24 cellular contexts compared by ENCODE assay signal in the genomic region with DNA sequence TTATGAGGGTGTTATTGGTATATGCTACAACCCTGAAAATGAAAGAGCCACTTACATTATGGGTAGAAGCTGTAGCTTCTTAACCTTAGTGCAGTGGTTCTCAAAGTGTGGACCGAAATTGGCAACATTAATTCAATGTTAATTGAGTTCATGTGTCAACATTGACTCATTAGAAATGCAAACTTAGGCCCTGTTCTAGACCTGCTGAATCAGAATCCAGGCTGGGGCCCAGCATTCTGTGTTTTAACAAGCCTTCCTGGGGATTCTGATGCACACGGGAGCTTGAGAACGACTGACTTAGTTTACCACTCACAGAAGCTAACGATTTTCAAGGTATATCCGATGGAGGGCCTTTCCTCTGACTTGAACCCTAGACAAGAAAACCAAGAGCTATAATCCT. TPM values are rescaled to one million over a fixed set of nuclear protein-coding genes. Genes with fewer than 3 reads are reported as not detected.
DNase-seq lines count a peak whose midpoint lies in the region; ATAC-seq and TF ChIP-seq lines count a peak whose summit lies in the region.
"Had no signal": no experiment of that assay in that cellular context is flagged by ENCODE, and none has a peak within 500 bp of the region (broad histone marks: within the 10 kb centered on the region; RNA-seq: fewer than 3 reads in every experiment).

No MANE protein-coding gene starts in this region.

- H3K9me3 Mint-ChIP-seq in CD14-positive monocyte = peaks cover 0 to 9% (median 0%) of the 10 kb centered on the region in 7 donors

- no peaks in the 10 kb centered on the region for H3K4me1 Mint-ChIP-seq in CD14-positive monocyte
- H3K4me1 Mint-ChIP-seq: IgD-negative memory B cell had no signal

- no peak for TF ChIP-seq POLR2A in gastrocnemius medialis (IDR thresholded peaks at IDR 0.05)

- H3K4me3 ChIP-seq in right cardiac atrium (ENCODE audit: low read length) (no peak overlapping the region), epithelial cell of esophagus (ENCODE audit: low read length) (no peak overlapping the region), gastrocnemius medialis (no peak overlapping the region)
- H3K4me3 ChIP-seq: BLaER1 had no signal

- peak in 1 of 3 donors; percentile 32 for DNase-seq in right cardiac atrium
- DNase-seq in left cardiac atrium = no peak
- peak; percentile 72 for DNase-seq in epithelial cell of esophagus (ENCODE audit: low read depth)
- no peak for DNase-seq in gastrocnemius medialis
- DNase-seq in CD14-positive monocyte (ENCODE audit: low spot score) = no peak
- DNase-seq: CD4-positive, alpha-beta T cell; NCI-H1092; NCI-H1417 treated with DMSO at 0.1 percent for 48 hours; NCI-H187; NCI-H2081 treated with DMSO at 0.1 percent for 48 hours; NCI-H2171; NCI-H226; NCI-H510A; NCI-H69; SHP77 treated with DMSO at 0.1 percent for 48 hours had no signal

- in situ Hi-C loops in gastrocnemius medialis (cut with MboI; ENCODE audit: low sequenced_read_pairs in 4 of 4) = loop anchor here in 1 of 4 donors (10.0 kb wide), 1 partner anchor 96 kb away; no protein-coding TSS in a partner anchor

- TF ChIP-seq CTCF in epithelial cell of esophagus (IDR thresholded peaks at IDR 0.05; ENCODE audit: insufficient read depth, low read depth, low read length, missing control alignments) (no peak), gastrocnemius medialis (IDR thresholded peaks at IDR 0.05 in 4 of 5, conservative IDR thresholded peaks at IDR 0.05 in 1 of 5) (no peak), CD14-positive monocyte (IDR thresholded peaks at IDR 0.05) (no peak)

- H3K27ac ChIP-seq in right cardiac atrium (ENCODE audit: low read length) (peak overlapping the region; percentile 50), gastrocnemius medialis (peak overlapping the region; percentile 77 to 84 (median 78))
- H3K27ac ChIP-seq: BLaER1, HL-60, KMS-11, RWPE1 had no signal

- WGBS in right cardiac atrium = 92% methylated on average over 5 of the region's 5 CpGs

- H3K27ac Mint-ChIP-seq in CD14-positive monocyte = no peak overlapping the region
- H3K27ac Mint-ChIP-seq: CD4-positive, alpha-beta T cell; IgD-negative memory B cell had no signal

- no peak for ATAC-seq in right cardiac atrium
- no peak for ATAC-seq in left cardiac atrium
- no peak for ATAC-seq in gastrocnemius medialis
- ATAC-seq in GM21723 (IDR thresholded peaks at IDR 0.05; ENCODE audit: unreplicated experiment) = no peak
- ATAC-seq in GM18870 (IDR thresholded peaks at IDR 0.05; ENCODE audit: unreplicated experiment) = no peak
- ATAC-seq: HCT116, Panc1 had no signal

- intact Hi-C loops in right cardiac atrium (cut with DNase I) = loop anchor here in 2 of 4 donors (10.0 kb wide), 2 partner anchors 96 to 134 kb away; no protein-coding TSS in a partner anchor
- intact Hi-C loops in left cardiac atrium (cut with DNase I) = loop anchor here (10.0 kb wide), 3 partner anchors 134 to 494 kb away; no protein-coding TSS in a partner anchor
- intact Hi-C loops in gastrocnemius medialis (cut with DNase I; ENCODE audit: low total_unique reads) = loop anchor here (10.0 kb wide), 2 partner anchors 474 to 614 kb away; a partner anchor contains a TSS
- intact Hi-C loops in CD14-positive monocyte (cut with micrococcal nuclease) = no loop called here

- no peak overlapping the region for H3K4me3 Mint-ChIP-seq in CD14-positive monocyte
- H3K4me3 Mint-ChIP-seq: CD4-positive, alpha-beta T cell; IgD-negative memory B cell had no signal

- H3K9me3 ChIP-seq in right cardiac atrium (ENCODE audit: control insufficient read depth, low read length) (no peaks in the 10 kb centered on the region), gastrocnemius medialis (no peaks in the 10 kb centered on the region)
- H3K9me3 ChIP-seq: BLaER1 had no signal

- peaks cover 16 to 26% (median 20%) of the 10 kb centered on the region in 3 donors for H3K27me3 Mint-ChIP-seq in CD14-positive monocyte (ENCODE audit: low read depth in 3 of 3)

- H3K36me3 ChIP-seq in gastrocnemius medialis = no peaks in the 10 kb centered on the region

- H3K4me1 ChIP-seq in right cardiac atrium (ENCODE audit: control insufficient read depth, insufficient read depth, low read length) = peaks cover 3% of the 10 kb centered on the region
- peaks cover 51 to 53% of the 10 kb centered on the region in 2 donors for H3K4me1 ChIP-seq in gastrocnemius medialis

- H3K27me3 ChIP-seq in right cardiac atrium (ENCODE audit: control insufficient read depth, insufficient read depth) (no peaks in the 10 kb centered on the region), gastrocnemius medialis (no peaks in the 10 kb centered on the region)
- H3K27me3 ChIP-seq: BLaER1 had no signal

- no peaks in the 10 kb centered on the region for H3K36me3 Mint-ChIP-seq in CD14-positive monocyte
- H3K36me3 Mint-ChIP-seq: IgD-negative memory B cell had no signal

RNA-seq across cellular contexts. Expression of a gene that starts 7.3 kb away (rescaled TPM):
- total RNA-seq in right cardiac atrium = 100 to 1,000 TPM in 3 of 4 donors, 10 to 100 TPM in 1; 82.5 to 147 (median 127) TPM
- 38.6 TPM for polyA plus RNA-seq in right cardiac atrium
- total RNA-seq in left cardiac atrium = 100 to 1,000 TPM in 1 of 2 donors, 10 to 100 TPM in 1; 95.8 to 106 TPM
- total RNA-seq in gastrocnemius medialis = 10 to 100 TPM; 13.6 to 19.6 (median 16.9) TPM
- polyA plus RNA-seq in CD14-positive monocyte = under 1 TPM in 1 of 2 donors, not detected in 1; 0.07 TPM
- polyA plus RNA-seq: IgD-negative memory B cell had no signal

Comparison
In these comparisons a context has a peak if more than half of its experiments do, and no peak if none do; other contexts are left out.
1. RNA of a gene that starts 7.3 kb away (total RNA-seq): 82.5 to 147 TPM in right cardiac atrium and 95.8 to 106 TPM in left cardiac atrium; 13.6 to 19.6 TPM in gastrocnemius medialis; every median in the first group is over 4 times any median in the second.
2. intact Hi-C loops: an anchor here in left cardiac atrium (10.0 kb wide) and gastrocnemius medialis (10.0 kb wide); none called in CD14-positive monocyte.